ENCODE assay signal across 24 cellular contexts in genomic region chr15:101351736-101352135, GRCh38.
"Had no signal": no experiment of that assay in that cellular context is flagged by ENCODE, and none has a peak within 500 bp of the region (broad histone marks: within the 10 kb centered on the region; RNA-seq: fewer than 3 reads in every experiment).

No MANE protein-coding gene starts in this region.

- H3K27ac ChIP-seq: left lung, lower lobe of right lung, neural progenitor cell, neutrophil, ovary, skin epidermis, tibial nerve, uterus had no signal

- H3K9me3 ChIP-seq: left lung, lower lobe of right lung, neutrophil, ovary, tibial nerve, uterus had no signal

- ATAC-seq: left colon, left lung, lower lobe of right lung, natural killer cell, right cardiac atrium, sciatic nerve had no signal

- H2AFZ ChIP-seq: neural progenitor cell had no signal

- H3K36me3 ChIP-seq: left lung, lower lobe of right lung, neural progenitor cell, neutrophil, ovary, tibial nerve, uterus had no signal

- H3K9ac ChIP-seq: neural progenitor cell had no signal

- H3K4me3 ChIP-seq: left lung, lower lobe of right lung, neural progenitor cell, ovary, skin epidermis, tibial nerve, uterus had no signal

- H3K27me3 ChIP-seq: left lung, neural progenitor cell, ovary, tibial nerve, uterus had no signal

- FAIRE-seq: kidney had no signal

- H3K4me2 ChIP-seq: neural progenitor cell had no signal

- DNase-seq: hippocampal formation; left colon; left lung; lower lobe of right lung; mammary epithelial cell; mesenchymal stem cell; natural killer cell; nephron progenitor cell; occipital lobe; ovary; retina; right cardiac atrium; stimulated activated CD4-positive, alpha-beta T cell treated with anti-CD3 and anti-CD28 coated beads, Interleukin-12 subunit alpha, Interleukin-12 subunit beta, amount 100 ng/mL, for 4 hours; stimulated activated CD4-positive, alpha-beta T cell treated with anti-CD3 and anti-CD28 coated beads, Interleukin-15, amount 100 ng/mL, for 24 hours; stimulated activated CD4-positive, alpha-beta T cell treated with anti-CD3 and anti-CD28 coated beads, Interleukin-2, amount 100 ng/mL, for 24 hours; stimulated activated CD4-positive, alpha-beta T cell treated with anti-CD3 and anti-CD28 coated beads, Interleukin-4, amount 100 ng/mL, for 1 hour; stimulated activated naive CD4-positive, alpha-beta T cell; uterus had no signal

- H3K4me1 ChIP-seq: left lung, uterus had no signal
